Comparison of ENCODE assay signal across 31 cellular contexts in genomic region chr4:161827013-161827412, GRCh38.
"Had no signal": no experiment of that assay in that cellular context is flagged by ENCODE, and none has a peak within 500 bp of the region (broad histone marks: within the 10 kb centered on the region; RNA-seq: fewer than 3 reads in every experiment).

No MANE protein-coding gene starts in this region.

- H3K36me3 ChIP-seq: brain microvascular endothelial cell, gastrocnemius medialis, WERI-Rb-1 had no signal

- H3K4me1 ChIP-seq: foreskin keratinocyte, gastrocnemius medialis had no signal

- DNase-seq: activated CD4-positive, alpha-beta memory T cell treated with anti-CD3 and anti-CD28 coated beads, Interleukin-2, amount 10 ng/mL, durations not matched to agents 7 days and 5 days; activated CD4-positive, alpha-beta T cell treated with anti-CD3 and anti-CD28 coated beads for 36 hours; activated CD4-positive, alpha-beta T cell treated with anti-CD3 and anti-CD28 coated beads, Interleukin-2, amount 10 ng/mL, durations not matched to agents 7 days and 5 days; activated CD4-positive, alpha-beta T cell treated with anti-CD3 and anti-CD28 coated beads, Interleukin-2, amount 50 U/mL, for 4 hours; activated CD4-positive, CD25-positive, alpha-beta regulatory T cell; activated CD4-positive, CD25-positive, alpha-beta regulatory T cell treated with anti-CD3 and anti-CD28 coated beads, Interleukin-2, amount 50 U/mL, for 72 hours; activated CD8-positive, alpha-beta memory T cell treated with anti-CD3 and anti-CD28 coated beads, Interleukin-2, amount 50 U/mL, for 48 hours; activated gamma-delta T cell; activated naive CD4-positive, alpha-beta T cell; activated naive CD4-positive, alpha-beta T cell treated with anti-CD3 and anti-CD28 coated beads, Interleukin-2, amount 10 ng/mL, durations not matched to agents 7 days and 5 days; activated naive CD8-positive, alpha-beta T cell treated with anti-CD3 and anti-CD28 coated beads, Interleukin-2, amount 10 ng/mL, durations not matched to agents 7 days and 5 days; activated T-cell treated with anti-CD3 and anti-CD28 coated beads for 4 hours; activated T-cell treated with anti-CD3 and anti-CD28 coated beads, Interleukin-2, amount 50 U/mL, for 24 hours; activated T-cell treated with anti-CD3 and anti-CD28 coated beads, Interleukin-2, amount 50 U/mL, for 72 hours; anterior cingulate cortex; brain microvascular endothelial cell; dorsolateral prefrontal cortex; effector memory CD4-positive, alpha-beta T cell; endodermal cell; foreskin keratinocyte; gastrocnemius medialis; glutamatergic neuron; T-helper 1 cell; T-helper 17 cell; T1000; WERI-Rb-1 had no signal

- H3K9me3 ChIP-seq: gastrocnemius medialis had no signal

- ATAC-seq: activated CD4-positive, alpha-beta T cell treated with anti-CD3 and anti-CD28 coated beads for 36 hours; activated naive CD4-positive, alpha-beta T cell treated with anti-CD3 and anti-CD28 coated beads, Interleukin-2, amount 50 U/mL, for 72 hours; activated T-cell treated with anti-CD3 and anti-CD28 coated beads, Interleukin-2, amount 50 U/mL, for 72 hours; esophagus mucosa; foreskin keratinocyte; gastrocnemius medialis; T-helper 17 cell had no signal

- H3K27ac ChIP-seq: brain microvascular endothelial cell, coronary artery, dorsolateral prefrontal cortex, foreskin keratinocyte, gastrocnemius medialis, WERI-Rb-1 had no signal

- FAIRE-seq: astrocyte, bronchial epithelial cell had no signal

- H3K4me3 ChIP-seq: coronary artery, dorsolateral prefrontal cortex, gastrocnemius medialis had no signal

- H3K27me3 ChIP-seq: brain microvascular endothelial cell, dorsolateral prefrontal cortex, foreskin keratinocyte, gastrocnemius medialis had no signal
